ENCODE assay signal across 24 cellular contexts in genomic region chr5:10700516-10700915, GRCh38.
DNase-seq lines count a peak whose midpoint lies in the region; ATAC-seq and TF ChIP-seq lines count a peak whose summit lies in the region.
"Had no signal": no experiment of that assay in that cellular context is flagged by ENCODE, and none has a peak within 500 bp of the region (broad histone marks: within the 10 kb centered on the region; RNA-seq: fewer than 3 reads in every experiment).

No MANE protein-coding gene starts in this region.

- H3K9me2 ChIP-seq in MM.1S (replicated peaks; ENCODE audit: insufficient read depth, low read length), result no peaks in the 10 kb centered on the region

- H3K4me3 ChIP-seq in mesendoderm (ENCODE audit: low read length) (no peak overlapping the region), MM.1S (ENCODE audit: low read length) (no peak overlapping the region)
- H3K4me3 ChIP-seq: SJCRH30, spleen, tibial nerve had no signal

- H3K18ac ChIP-seq in mesendoderm (ENCODE audit: low read length), result no peak overlapping the region

- H2AFZ ChIP-seq in MM.1S (ENCODE audit: low read length), result no peak overlapping the region

- no peak overlapping the region for H3K4me2 ChIP-seq in mesendoderm (ENCODE audit: low read length)
- H3K4me2 ChIP-seq in MM.1S (ENCODE audit: low read depth, low read length), result no peak overlapping the region

- H3K36me3 ChIP-seq in mesendoderm (ENCODE audit: control insufficient read depth, insufficient read depth, low read length), result no peaks in the 10 kb centered on the region
- H3K36me3 ChIP-seq in MM.1S (replicated peaks; ENCODE audit: insufficient read depth, low read length), result no peaks in the 10 kb centered on the region
- H3K36me3 ChIP-seq: BE2C, brain microvascular endothelial cell, SJCRH30, tibial nerve had no signal

- no peak overlapping the region for H4K5ac ChIP-seq in mesendoderm (ENCODE audit: low read length)

- H3K4me1 Mint-ChIP-seq in activated CD8-positive, alpha-beta T cell treated with anti-CD3 and anti-CD28 coated beads for 36 hours (ENCODE audit: low read depth), result peaks cover 42% of the 10 kb centered on the region
- peaks cover 46% of the 10 kb centered on the region for H3K4me1 Mint-ChIP-seq in activated CD8-positive, alpha-beta T cell treated with anti-CD3 and anti-CD28 coated beads, Interleukin-2, amount 10 ng/mL, durations not matched to agents 7 days and 5 days (ENCODE audit: low read depth)
- H3K4me1 Mint-ChIP-seq in activated B cell treated with CpG ODN at 0.5 μM for 24 hours, result peaks cover 58% of the 10 kb centered on the region
- peaks cover 42 to 79% of the 10 kb centered on the region in 2 donors for H3K4me1 Mint-ChIP-seq in stimulated activated naive B cell treated with anti-CD40 and anti-IgM and Interleukin-4, amounts not matched to agents 10 μg/mL and 1 μg/mL and 100 μg/mL, for 72 hours

- intact Hi-C loops in activated CD8-positive, alpha-beta T cell treated with anti-CD3 and anti-CD28 coated beads for 36 hours (cut with micrococcal nuclease), result no loop called here
- intact Hi-C loops in activated B cell treated with CpG ODN at 0.5 μM for 24 hours (cut with micrococcal nuclease), result loop anchor here (1.0 to 5.0 kb wide), 4 partner anchors 14 to 138 kb away; partner anchors contain the start of genes ANKRD33B and DAP

- H3K27ac ChIP-seq in mesendoderm (ENCODE audit: low read depth, low read length), result no peak overlapping the region
- no peak overlapping the region for H3K27ac ChIP-seq in MM.1S (ENCODE audit: low read length)
- H3K27ac ChIP-seq: 22Rv1, SJCRH30 had no signal

- H4K20me1 ChIP-seq in MM.1S (ENCODE audit: insufficient read depth, low read length), result no peaks in the 10 kb centered on the region

- no peaks in the 10 kb centered on the region for H3K27me3 Mint-ChIP-seq in activated CD8-positive, alpha-beta T cell treated with anti-CD3 and anti-CD28 coated beads for 36 hours
- H3K27me3 Mint-ChIP-seq in activated CD8-positive, alpha-beta T cell treated with anti-CD3 and anti-CD28 coated beads, Interleukin-2, amount 10 ng/mL, durations not matched to agents 7 days and 5 days (ENCODE audit: low read depth), result no peaks in the 10 kb centered on the region
- no peaks in the 10 kb centered on the region for H3K27me3 Mint-ChIP-seq in activated B cell treated with CpG ODN at 0.5 μM for 24 hours
- H3K27me3 Mint-ChIP-seq in stimulated activated naive B cell treated with anti-CD40 and anti-IgM and Interleukin-4, amounts not matched to agents 10 μg/mL and 1 μg/mL and 100 μg/mL, for 72 hours, result no peaks in the 10 kb centered on the region
- H3K27me3 Mint-ChIP-seq: activated naive CD8-positive, alpha-beta T cell treated with anti-CD3 and anti-CD28 coated beads, Interleukin-2, amount 10 ng/mL, durations not matched to agents 7 days and 5 days; dendritic cell treated with granulocyte-macrophage colony-stimulating factor and Interleukin-4, amounts not matched to agents 40 ng/mL and 50 ng/mL, for 4 days had no signal

- peaks cover 8% of the 10 kb centered on the region for H3K36me3 Mint-ChIP-seq in activated CD8-positive, alpha-beta T cell treated with anti-CD3 and anti-CD28 coated beads for 36 hours (ENCODE audit: low read depth)
- peaks cover 12% of the 10 kb centered on the region for H3K36me3 Mint-ChIP-seq in activated CD8-positive, alpha-beta T cell treated with anti-CD3 and anti-CD28 coated beads, Interleukin-2, amount 10 ng/mL, durations not matched to agents 7 days and 5 days (ENCODE audit: low read depth)
- peaks cover 7% of the 10 kb centered on the region for H3K36me3 Mint-ChIP-seq in activated B cell treated with CpG ODN at 0.5 μM for 24 hours (ENCODE audit: low read depth)
- peaks cover 28 to 33% of the 10 kb centered on the region in 2 donors for H3K36me3 Mint-ChIP-seq in stimulated activated naive B cell treated with anti-CD40 and anti-IgM and Interleukin-4, amounts not matched to agents 10 μg/mL and 1 μg/mL and 100 μg/mL, for 72 hours
- H3K36me3 Mint-ChIP-seq: mesothelial cell of epicardium had no signal

- H3K9me3 Mint-ChIP-seq in activated CD8-positive, alpha-beta T cell treated with anti-CD3 and anti-CD28 coated beads for 36 hours, result no peaks in the 10 kb centered on the region
- no peaks in the 10 kb centered on the region for H3K9me3 Mint-ChIP-seq in activated CD8-positive, alpha-beta T cell treated with anti-CD3 and anti-CD28 coated beads, Interleukin-2, amount 10 ng/mL, durations not matched to agents 7 days and 5 days (ENCODE audit: insufficient read depth)
- no peaks in the 10 kb centered on the region for H3K9me3 Mint-ChIP-seq in activated B cell treated with CpG ODN at 0.5 μM for 24 hours
- peaks cover 0 to 2% of the 10 kb centered on the region in 2 donors for H3K9me3 Mint-ChIP-seq in stimulated activated naive B cell treated with anti-CD40 and anti-IgM and Interleukin-4, amounts not matched to agents 10 μg/mL and 1 μg/mL and 100 μg/mL, for 72 hours
- H3K9me3 Mint-ChIP-seq: activated naive CD8-positive, alpha-beta T cell treated with anti-CD3 and anti-CD28 coated beads, Interleukin-2, amount 10 ng/mL, durations not matched to agents 7 days and 5 days; activated T-helper 1 cell treated with anti-CD3 and anti-CD28 coated beads, Interleukin-12 subunit alpha, Interleukin-12 subunit beta, Interleukin-2, Interleukin-4 antibody, amounts not matched to agents 30 ng/mL and 10 ng/mL and 1 ng/mL, durations not matched to agents 14 hours and 24 hours and 36 hours; dendritic cell treated with granulocyte-macrophage colony-stimulating factor and Interleukin-4, amounts not matched to agents 40 ng/mL and 50 ng/mL, for 4 days; mesothelial cell of epicardium; nephron progenitor cell; T-helper 2 cell treated with Interferon-gamma antibody and Interleukin-4, amounts not matched to agents 5 μg/mL and 100 μg/mL, for 36 hours had no signal

- no peak overlapping the region for H2AK5ac ChIP-seq in mesendoderm (ENCODE audit: low read length)

- H4K8ac ChIP-seq in mesendoderm (ENCODE audit: low read depth, low read length), result no peak overlapping the region

- POLR2A ChIA-PET in activated CD8-positive, alpha-beta T cell treated with anti-CD3 and anti-CD28 coated beads for 36 hours (lab: Charles Lee), result no interaction called here
- POLR2A ChIA-PET in activated CD8-positive, alpha-beta T cell treated with anti-CD3 and anti-CD28 coated beads, Interleukin-2, amount 10 ng/mL, durations not matched to agents 7 days and 5 days (lab: Charles Lee), result no interaction called here
- POLR2A ChIA-PET in activated B cell treated with CpG ODN at 0.5 μM for 24 hours (lab: Charles Lee), result no interaction called here

- peak overlapping the region; percentile 21 for H3K27ac Mint-ChIP-seq in activated CD8-positive, alpha-beta T cell treated with anti-CD3 and anti-CD28 coated beads for 36 hours
- H3K27ac Mint-ChIP-seq in activated CD8-positive, alpha-beta T cell treated with anti-CD3 and anti-CD28 coated beads, Interleukin-2, amount 10 ng/mL, durations not matched to agents 7 days and 5 days, result no peak overlapping the region
- peak overlapping the region; percentile 85 for H3K27ac Mint-ChIP-seq in activated B cell treated with CpG ODN at 0.5 μM for 24 hours
- H3K27ac Mint-ChIP-seq in stimulated activated naive B cell treated with anti-CD40 and anti-IgM and Interleukin-4, amounts not matched to agents 10 μg/mL and 1 μg/mL and 100 μg/mL, for 72 hours, result peak overlapping the region; percentile 97
- H3K27ac Mint-ChIP-seq: activated T-helper 1 cell treated with anti-CD3 and anti-CD28 coated beads, Interleukin-12 subunit alpha, Interleukin-12 subunit beta, Interleukin-2, Interleukin-4 antibody, amounts not matched to agents 30 ng/mL and 10 ng/mL and 1 ng/mL, durations not matched to agents 14 hours and 24 hours and 36 hours; dendritic cell treated with granulocyte-macrophage colony-stimulating factor and Interleukin-4, amounts not matched to agents 40 ng/mL and 50 ng/mL, for 4 days; mesothelial cell of epicardium; T-helper 2 cell treated with Interferon-gamma antibody and Interleukin-4, amounts not matched to agents 5 μg/mL and 100 μg/mL, for 36 hours had no signal

- H3K79me2 ChIP-seq in mesendoderm (ENCODE audit: control insufficient read depth, insufficient read depth, low read length) (no peaks in the 10 kb centered on the region), MM.1S (ENCODE audit: low read length) (peaks cover 4% of the 10 kb centered on the region; the same call in 1 of the 2 replicates)

- H2BK120ac ChIP-seq in mesendoderm (ENCODE audit: low read depth, low read length), result no peak overlapping the region

- no peak overlapping the region for H3K56ac ChIP-seq in mesendoderm (ENCODE audit: low read length)

- WGBS in mesendoderm (ENCODE audit: extremely low coverage, insufficient coverage, low lambda C conversion rate), result no CpG with 5 or more reads among the region's 7 CpGs

- no peaks in the 10 kb centered on the region for H3K9me3 ChIP-seq in MM.1S (replicated peaks; ENCODE audit: insufficient read depth, low read length)
- H3K9me3 ChIP-seq: BE2C, SJCRH30, spleen, tibial nerve had no signal

- H3K9ac ChIP-seq in mesendoderm (ENCODE audit: low read length), result no peak overlapping the region
- no peak overlapping the region for H3K9ac ChIP-seq in MM.1S (ENCODE audit: low read length)

- H3K79me1 ChIP-seq in mesendoderm (ENCODE audit: low read length), result peaks cover 1% of the 10 kb centered on the region

- CTCF ChIA-PET in activated CD8-positive, alpha-beta T cell treated with anti-CD3 and anti-CD28 coated beads for 36 hours (lab: Charles Lee), result interaction anchor here (1.0 to 1.8 kb wide), 4 partner anchors 43 to 168 kb away, joined by 3 to 5 read pairs (median 4); no protein-coding TSS in a partner anchor
- CTCF ChIA-PET in activated CD8-positive, alpha-beta T cell treated with anti-CD3 and anti-CD28 coated beads, Interleukin-2, amount 10 ng/mL, durations not matched to agents 7 days and 5 days (lab: Charles Lee), result interaction anchor here (0.7 kb wide), 1 partner anchor 93 kb away, joined by 4 read pairs; no protein-coding TSS in a partner anchor
- CTCF ChIA-PET in activated B cell treated with CpG ODN at 0.5 μM for 24 hours (lab: Charles Lee), result interaction anchor here (0.9 to 1.7 kb wide), 2 partner anchors 14 to 248 kb away, joined by 3 to 4 read pairs; no protein-coding TSS in a partner anchor

- no peak overlapping the region for H2BK15ac ChIP-seq in mesendoderm (replicated peaks; ENCODE audit: low read depth)

- H3K4me3 Mint-ChIP-seq in activated CD8-positive, alpha-beta T cell treated with anti-CD3 and anti-CD28 coated beads for 36 hours, result no peak overlapping the region
- no peak overlapping the region for H3K4me3 Mint-ChIP-seq in activated CD8-positive, alpha-beta T cell treated with anti-CD3 and anti-CD28 coated beads, Interleukin-2, amount 10 ng/mL, durations not matched to agents 7 days and 5 days
- peak overlapping the region; percentile 29 for H3K4me3 Mint-ChIP-seq in activated B cell treated with CpG ODN at 0.5 μM for 24 hours
- peak overlapping the region; percentile 61 to 77 for H3K4me3 Mint-ChIP-seq in stimulated activated naive B cell treated with anti-CD40 and anti-IgM and Interleukin-4, amounts not matched to agents 10 μg/mL and 1 μg/mL and 100 μg/mL, for 72 hours
- H3K4me3 Mint-ChIP-seq: activated naive CD8-positive, alpha-beta T cell treated with anti-CD3 and anti-CD28 coated beads, Interleukin-2, amount 10 ng/mL, durations not matched to agents 7 days and 5 days; activated T-helper 1 cell treated with anti-CD3 and anti-CD28 coated beads, Interleukin-12 subunit alpha, Interleukin-12 subunit beta, Interleukin-2, Interleukin-4 antibody, amounts not matched to agents 30 ng/mL and 10 ng/mL and 1 ng/mL, durations not matched to agents 14 hours and 24 hours and 36 hours; dendritic cell treated with granulocyte-macrophage colony-stimulating factor and Interleukin-4, amounts not matched to agents 40 ng/mL and 50 ng/mL, for 4 days; mesothelial cell of epicardium; nephron progenitor cell; T-helper 2 cell treated with Interferon-gamma antibody and Interleukin-4, amounts not matched to agents 5 μg/mL and 100 μg/mL, for 36 hours had no signal

- no peak overlapping the region for H3K23ac ChIP-seq in mesendoderm (ENCODE audit: low read length)

- H3K4me1 ChIP-seq in mesendoderm (ENCODE audit: control insufficient read depth, low read depth, low read length) (no peaks in the 10 kb centered on the region), MM.1S (ENCODE audit: low read length) (no peaks in the 10 kb centered on the region)

- no peak overlapping the region for H2BK5ac ChIP-seq in mesendoderm (ENCODE audit: low read length)

- no peak for DNase-seq in activated CD8-positive, alpha-beta T cell treated with anti-CD3 and anti-CD28 coated beads for 36 hours
- no peak for DNase-seq in activated CD8-positive, alpha-beta T cell treated with anti-CD3 and anti-CD28 coated beads, Interleukin-2, amount 10 ng/mL, durations not matched to agents 7 days and 5 days
- DNase-seq in activated B cell treated with CpG ODN at 0.5 μM for 24 hours (no peak), mesendoderm (no peak), MM.1S (no peak)
- no peak for DNase-seq in stimulated activated naive B cell treated with anti-CD40 and anti-IgM and Interleukin-4, amounts not matched to agents 10 μg/mL and 1 μg/mL and 100 μg/mL, for 72 hours
- DNase-seq: activated naive CD8-positive, alpha-beta T cell treated with anti-CD3 and anti-CD28 coated beads, Interleukin-2, amount 10 ng/mL, durations not matched to agents 7 days and 5 days; BE2C; brain microvascular endothelial cell; GDM1; hippocampal formation; NCI-H1048; NCI-H510A; nephron progenitor cell; spleen had no signal

- no peak for TF ChIP-seq CTCF in activated CD8-positive, alpha-beta T cell treated with anti-CD3 and anti-CD28 coated beads for 36 hours (IDR thresholded peaks at IDR 0.05)
- TF ChIP-seq CTCF in activated B cell treated with CpG ODN at 0.5 μM for 24 hours (IDR thresholded peaks at IDR 0.05) (no peak), MM.1S (IDR thresholded peaks at IDR 0.05; ENCODE audit: low read length) (no peak)

- no peaks in the 10 kb centered on the region for H3K27me3 ChIP-seq in mesendoderm (ENCODE audit: insufficient read depth, low read length, poor library complexity)
- no peaks in the 10 kb centered on the region for H3K27me3 ChIP-seq in MM.1S (replicated peaks; ENCODE audit: insufficient read depth, low read length)
- H3K27me3 ChIP-seq: BE2C, brain microvascular endothelial cell, SJCRH30, spleen, tibial nerve had no signal

- H3K4ac ChIP-seq in mesendoderm (ENCODE audit: low read depth, low read length), result no peak overlapping the region

- ATAC-seq in activated CD8-positive, alpha-beta T cell treated with anti-CD3 and anti-CD28 coated beads for 36 hours, result no peak
- ATAC-seq in activated CD8-positive, alpha-beta T cell treated with anti-CD3 and anti-CD28 coated beads, Interleukin-2, amount 10 ng/mL, durations not matched to agents 7 days and 5 days, result no peak
- peak; percentile 2 for ATAC-seq in HG03095 (IDR thresholded peaks at IDR 0.05; ENCODE audit: unreplicated experiment)
- ATAC-seq in activated B cell treated with CpG ODN at 0.5 μM for 24 hours (ENCODE audit: low read depth), result peak; percentile 5
- peak; percentile 8 to 11 for ATAC-seq in stimulated activated naive B cell treated with anti-CD40 and anti-IgM and Interleukin-4, amounts not matched to agents 10 μg/mL and 1 μg/mL and 100 μg/mL, for 72 hours (replicated peaks)
- ATAC-seq in GM18868 (IDR thresholded peaks at IDR 0.05; ENCODE audit: unreplicated experiment), result no peak

- H3F3A ChIP-seq in MM.1S (ENCODE audit: insufficient read depth, low read length), result no peaks in the 10 kb centered on the region

Comparison
In these comparisons a context has a peak if more than half of its experiments do, and no peak if none do; other contexts are left out.
1. ATAC-seq: peak in HG03095 (single experiment), activated B cell treated with CpG ODN at 0.5 μM for 24 hours (single experiment) and stimulated activated naive B cell treated with anti-CD40 and anti-IgM and Interleukin-4, amounts not matched to agents 10 μg/mL and 1 μg/mL and 100 μg/mL, for 72 hours (2 of 2); none in activated CD8-positive, alpha-beta T cell treated with anti-CD3 and anti-CD28 coated beads for 36 hours (single experiment), activated CD8-positive, alpha-beta T cell treated with anti-CD3 and anti-CD28 coated beads, Interleukin-2, amount 10 ng/mL, durations not matched to agents 7 days and 5 days (single experiment) and GM18868 (single experiment).
2. H3K4me3 Mint-ChIP-seq: peak in activated B cell treated with CpG ODN at 0.5 μM for 24 hours (single experiment) and stimulated activated naive B cell treated with anti-CD40 and anti-IgM and Interleukin-4, amounts not matched to agents 10 μg/mL and 1 μg/mL and 100 μg/mL, for 72 hours (2 of 2); none in activated CD8-positive, alpha-beta T cell treated with anti-CD3 and anti-CD28 coated beads for 36 hours (single experiment) and activated CD8-positive, alpha-beta T cell treated with anti-CD3 and anti-CD28 coated beads, Interleukin-2, amount 10 ng/mL, durations not matched to agents 7 days and 5 days (single experiment).